8 cellular contexts compared by ENCODE assay signal in genomic region chr9:96071245-96072124, GRCh38.
DNase-seq lines count a peak whose midpoint lies in the region; ATAC-seq and TF ChIP-seq lines count a peak whose summit lies in the region.

No MANE protein-coding gene starts in this region.

- H3K4me3 ChIP-seq in AG09309 (ENCODE audit: control insufficient read depth, low read depth, low read length) (no peak overlapping the region), Panc1 (ENCODE audit: low read depth in 2 of 2, low read length in 2 of 2) (no peak overlapping the region)

- peak; percentile 83; the same call in 1 of the 2 replicates for ATAC-seq in Panc1

- no peak overlapping the region for H3K27ac ChIP-seq in Panc1 (ENCODE audit: low read length)

- H3K9me3 Mint-ChIP-seq in osteocyte (ENCODE audit: unreplicated experiment) = no peaks in the 10 kb centered on the region

- peaks cover 6% of the 10 kb centered on the region for H3K4me1 Mint-ChIP-seq in osteocyte (ENCODE audit: unreplicated experiment)

- H3K27me3 ChIP-seq in Panc1 (ENCODE audit: control insufficient read depth, insufficient read depth, low read length) = no peaks in the 10 kb centered on the region

- POLR2A ChIA-PET in Panc1 (lab: Charles Lee) = no interaction called here

- no TSS peak for BruUV-seq in Panc1 (replicated peaks; lab: Mats Ljungman, UMichigan)

- H3K27me3 Mint-ChIP-seq in osteocyte (ENCODE audit: unreplicated experiment) = peaks cover 20% of the 10 kb centered on the region

- no peaks in the 10 kb centered on the region for H3K36me3 Mint-ChIP-seq in osteocyte (ENCODE audit: unreplicated experiment)

- no peak for DNase-seq in AG09309 (ENCODE audit: low read depth)
- DNase-seq in Panc1 (ENCODE audit: low read depth, low spot score) = no peak
- DNase-seq in epidermal melanocyte (ENCODE audit: insufficient read length, low spot score) = peak; percentile 78
- DNase-seq in osteocyte (ENCODE audit: extremely low spot score, unreplicated experiment) = no peak
- no peak for DNase-seq in DMS153 treated with DMSO at 0.1 percent for 48 hours (lab: John Stamatoyannopoulos, UW; ENCODE audit: unreplicated experiment)
- DNase-seq in mucosa of gallbladder (ENCODE audit: low spot score) = no peak
- no peak for DNase-seq in SHP77 treated with DMSO at 0.1 percent for 48 hours (lab: John Stamatoyannopoulos, UW)

- H3K4me3 Mint-ChIP-seq in osteocyte (ENCODE audit: unreplicated experiment) = no peak overlapping the region

- intact Hi-C loops in Panc1 (cut with micrococcal nuclease; ENCODE audit: unreplicated experiment) = no loop called here

- CTCF ChIA-PET in Panc1 (lab: Charles Lee) = no interaction called here

- no peaks in the 10 kb centered on the region for H3K4me1 ChIP-seq in Panc1 (ENCODE audit: control insufficient read depth, insufficient read depth, low read length)

- TF ChIP-seq CTCF in AG09309 (IDR thresholded peaks at IDR 0.05; ENCODE audit: control insufficient read depth, insufficient read depth, low read depth, low read length, missing control alignments) (peak; percentile 45), GM12874 (IDR thresholded peaks at IDR 0.05; ENCODE audit: insufficient read depth, low read depth, low read length) (peak; percentile 64; the same call in 1 of the 2 replicates), Panc1 (IDR thresholded peaks at IDR 0.05) (peak; percentile 56), osteocyte (IDR thresholded peaks at IDR 0.05) (peak; percentile 52)

- in situ Hi-C loops in Panc1 (cut with HindIII; ENCODE audit: low pct_unique_long_range_greater_than_20kb, low sequenced_read_pairs) = no loop called here

- H3K27ac Mint-ChIP-seq in osteocyte (ENCODE audit: unreplicated experiment) = no peak overlapping the region

- H3K36me3 ChIP-seq in Panc1 (ENCODE audit: control insufficient read depth, insufficient read depth, low read length) = no peaks in the 10 kb centered on the region

- no peaks in the 10 kb centered on the region for H3K9me3 ChIP-seq in Panc1 (ENCODE audit: control insufficient read depth, insufficient read depth, low read depth, low read length)
